ENCODE assay signal across 15 cellular contexts in the genomic region with DNA sequence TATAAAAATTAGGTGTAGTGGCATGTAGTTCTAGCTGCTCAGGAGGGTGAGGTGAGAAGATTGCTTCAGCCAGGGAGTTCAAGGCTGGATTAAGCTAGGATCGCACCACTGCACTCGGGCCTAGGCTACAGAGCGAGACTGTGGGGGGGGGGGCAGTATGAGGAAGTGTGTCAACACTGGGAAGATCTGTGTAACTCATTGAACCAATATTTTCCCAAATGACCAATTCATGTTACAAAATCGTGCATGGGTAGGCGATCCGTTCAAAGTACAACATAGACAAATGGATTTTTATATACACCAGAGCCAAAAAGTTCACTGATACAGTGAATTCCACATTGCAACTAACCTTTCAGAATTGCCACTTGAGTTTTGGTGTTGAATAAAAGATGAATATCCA. TPM values are rescaled to one million over a fixed set of nuclear protein-coding genes. Genes with fewer than 3 reads are reported as not detected.
DNase-seq lines count a peak whose midpoint lies in the region; ATAC-seq and TF ChIP-seq lines count a peak whose summit lies in the region.
"Had no signal": no experiment of that assay in that cellular context is flagged by ENCODE, and none has a peak within 500 bp of the region (broad histone marks: within the 10 kb centered on the region; RNA-seq: fewer than 3 reads in every experiment).

No MANE protein-coding gene starts in this region.

- H3K9me3 ChIP-seq in CD4-positive, CD25-positive, alpha-beta regulatory T cell (ENCODE audit: control insufficient read depth in 2 of 2, low read length in 2 of 2): no peaks in the 10 kb centered on the region
- peaks cover 7% of the 10 kb centered on the region; the same call in 1 of the 2 replicates for H3K9me3 ChIP-seq in HUES6 (ENCODE audit: control insufficient read depth, insufficient read depth, low read depth, low read length)
- H3K9me3 ChIP-seq: sigmoid colon, testis had no signal

- H3K36me3 Mint-ChIP-seq in CD4-positive, CD25-positive, alpha-beta regulatory T cell: peaks cover 11% of the 10 kb centered on the region
- H3K36me3 Mint-ChIP-seq in naive thymus-derived CD8-positive, alpha-beta T cell: peaks cover 0 to 25% (median 2%) of the 10 kb centered on the region in 3 donors

- H3K4me3 Mint-ChIP-seq in CD4-positive, CD25-positive, alpha-beta regulatory T cell: peak overlapping the region; percentile 25 to 58 (median 55)
- peak overlapping the region in 8 of 10 donors; percentile 2 to 77 (median 30) for H3K4me3 Mint-ChIP-seq in naive thymus-derived CD8-positive, alpha-beta T cell

- no peak overlapping the region for H3K4me3 ChIP-seq in CD4-positive, CD25-positive, alpha-beta regulatory T cell (ENCODE audit: low read depth, low read length)
- H3K4me3 ChIP-seq in HUES6 (ENCODE audit: low read depth, low read length) (no peak overlapping the region), coronary artery (peak overlapping the region; percentile 8)
- H3K4me3 ChIP-seq: sigmoid colon, testis had no signal

- peak overlapping the region in 2 of 3 donors; percentile 39 to 53 for H3K27ac Mint-ChIP-seq in CD4-positive, CD25-positive, alpha-beta regulatory T cell
- peak overlapping the region in 7 of 10 donors; percentile 26 to 91 (median 53) for H3K27ac Mint-ChIP-seq in naive thymus-derived CD8-positive, alpha-beta T cell

- no peak for TF ChIP-seq CTCF in coronary artery (IDR thresholded peaks at IDR 0.05)

- no peak for ATAC-seq in CD4-positive, CD25-positive, alpha-beta regulatory T cell (ENCODE audit: low read depth in 2 of 2)
- ATAC-seq in naive thymus-derived CD8-positive, alpha-beta T cell: no peak
- no peak for ATAC-seq in GM18861 (IDR thresholded peaks at IDR 0.05; ENCODE audit: unreplicated experiment)
- ATAC-seq: SK-N-SH treated with all-trans-retinoic acid at 6 μM for 48 hours had no signal

- POLR2A ChIA-PET in naive thymus-derived CD8-positive, alpha-beta T cell (lab: Charles Lee): interaction anchor here (1.0 to 4.4 kb wide), 2 partner anchors 8 to 70 kb away, joined by 3 to 33 read pairs; a partner anchor contains a TSS

- H3K36me3 ChIP-seq in CD4-positive, CD25-positive, alpha-beta regulatory T cell (ENCODE audit: control insufficient read depth, insufficient read depth, low read length): peaks cover 5% of the 10 kb centered on the region
- peaks cover 5% of the 10 kb centered on the region; the same call in 1 of the 2 replicates for H3K36me3 ChIP-seq in HUES6 (ENCODE audit: control insufficient read depth, insufficient read depth, low read length)
- H3K36me3 ChIP-seq: sigmoid colon had no signal

- H3K9me3 Mint-ChIP-seq in CD4-positive, CD25-positive, alpha-beta regulatory T cell: no peaks in the 10 kb centered on the region
- no peaks in the 10 kb centered on the region for H3K9me3 Mint-ChIP-seq in naive thymus-derived CD8-positive, alpha-beta T cell
- H3K9me3 Mint-ChIP-seq: central memory CD8-positive, alpha-beta T cell had no signal

- H3K27me3 Mint-ChIP-seq in CD4-positive, CD25-positive, alpha-beta regulatory T cell: no peaks in the 10 kb centered on the region
- no peaks in the 10 kb centered on the region for H3K27me3 Mint-ChIP-seq in naive thymus-derived CD8-positive, alpha-beta T cell
- H3K27me3 Mint-ChIP-seq: central memory CD8-positive, alpha-beta T cell had no signal

- H3K4me1 Mint-ChIP-seq in CD4-positive, CD25-positive, alpha-beta regulatory T cell: peaks cover 57 to 96% (median 74%) of the 10 kb centered on the region in 4 donors
- peaks cover 33 to 93% (median 90%) of the 10 kb centered on the region in 4 donors for H3K4me1 Mint-ChIP-seq in naive thymus-derived CD8-positive, alpha-beta T cell

- no peak for DNase-seq in CD4-positive, CD25-positive, alpha-beta regulatory T cell
- no peak for DNase-seq in coronary artery (ENCODE audit: low spot score)
- DNase-seq in naive thymus-derived CD8-positive, alpha-beta T cell: no peak
- DNase-seq in anterior cingulate cortex (lab: John Stamatoyannopoulos, UW): no peak
- DNase-seq in mucosa of gallbladder (ENCODE audit: low spot score): no peak
- no peak for DNase-seq in NCI-H1694 treated with DMSO at 0.1 percent for 48 hours (lab: John Stamatoyannopoulos, UW)
- DNase-seq: Kasumi-1, midbrain, NCI-H2107, sigmoid colon, testis had no signal

- peaks cover 83% of the 10 kb centered on the region for H3K4me1 ChIP-seq in CD4-positive, CD25-positive, alpha-beta regulatory T cell (ENCODE audit: control insufficient read depth, insufficient read depth, low read length, poor library complexity, severe bottlenecking)
- H3K4me1 ChIP-seq in HUES6 (ENCODE audit: control insufficient read depth, insufficient read depth, low read length): peaks cover 55% of the 10 kb centered on the region

- no peak overlapping the region for H3K27ac ChIP-seq in CD4-positive, CD25-positive, alpha-beta regulatory T cell (ENCODE audit: insufficient read depth, low read length, poor library complexity, severe bottlenecking)
- 0 out of 2 replicates have a peak overlapping the region, but pooled peaks have one; percentile 46 for H3K27ac ChIP-seq in HUES6 (ENCODE audit: low read depth, low read length)
- no peak overlapping the region for H3K27ac ChIP-seq in coronary artery
- H3K27ac ChIP-seq: testis had no signal

- H3K27me3 ChIP-seq in CD4-positive, CD25-positive, alpha-beta regulatory T cell (ENCODE audit: control insufficient read depth, insufficient read depth, low read length): no peaks in the 10 kb centered on the region
- no peaks in the 10 kb centered on the region for H3K27me3 ChIP-seq in HUES6 (ENCODE audit: control insufficient read depth, insufficient read depth, low read length)
- H3K27me3 ChIP-seq: sigmoid colon, testis had no signal

- no peak overlapping the region for H3K9ac ChIP-seq in HUES6 (ENCODE audit: low read length)

RNA-seq across cellular contexts. Expression of a gene that starts 8.1 kb away (rescaled TPM):
- total RNA-seq in CD4-positive, CD25-positive, alpha-beta regulatory T cell: 89.5 TPM
- 10 to 100 TPM; 61.5 to 84.4 (median 78.0) TPM for polyA plus RNA-seq in CD4-positive, CD25-positive, alpha-beta regulatory T cell
- 100 to 1,000 TPM; 156 to 169 TPM for total RNA-seq in naive thymus-derived CD8-positive, alpha-beta T cell
- polyA plus RNA-seq in naive thymus-derived CD8-positive, alpha-beta T cell: 10 to 100 TPM; 46.0 to 69.2 (median 48.6) TPM
- total RNA-seq in mucosa of gallbladder: 108 TPM
